ENCODE assay signal across 26 cellular contexts in genomic region chrX:81316163-81316562, GRCh38.
DNase-seq lines count a peak whose midpoint lies in the region; ATAC-seq and TF ChIP-seq lines count a peak whose summit lies in the region.
"Had no signal": no experiment of that assay in that cellular context is flagged by ENCODE, and none has a peak within 500 bp of the region (broad histone marks: within the 10 kb centered on the region; RNA-seq: fewer than 3 reads in every experiment).

No MANE protein-coding gene starts in this region.

- peak; percentile 23 for DNase-seq in GM23248
- DNase-seq in RWPE2 (ENCODE audit: low spot score) = no peak
- peak; percentile 68 for DNase-seq in choroid plexus epithelial cell (ENCODE audit: low read depth)
- DNase-seq in progenitor cell of endocrine pancreas (ENCODE audit: low spot score, unreplicated experiment) = no peak
- DNase-seq in AML-193 (lab: John Stamatoyannopoulos, UW) = no peak
- no peak for DNase-seq in mucosa of descending colon
- DNase-seq: activated CD4-positive, alpha-beta T cell treated with anti-CD3 and anti-CD28 coated beads for 4 hours; activated CD8-positive, alpha-beta memory T cell treated with anti-CD3 and anti-CD28 coated beads for 24 hours; activated T-cell treated with anti-CD3 and anti-CD28 coated beads, Interleukin-2, amount 50 U/mL, for 4 hours; amniotic stem cell; HCEC 1CT; left lung; naive thymus-derived CD8-positive, alpha-beta T cell; NCI-H1694; NCI-H526; SK-N-SH; spleen; stimulated activated CD4-positive, alpha-beta T cell treated with anti-CD3 and anti-CD28 coated beads, Interleukin-2, amount 100 ng/mL, for 48 hours; T-helper 2 cell had no signal

- intact Hi-C loops in mucosa of descending colon (cut with DNase I, micrococcal nuclease) = no loop called here

- H3K27me3 ChIP-seq in GM23248 (replicated peaks; ENCODE audit: insufficient read depth) (no peaks in the 10 kb centered on the region), RWPE2 (ENCODE audit: insufficient read depth, poor library complexity, severe bottlenecking) (no peaks in the 10 kb centered on the region)
- H3K27me3 ChIP-seq: hepatocyte, left lung, spleen had no signal

- ATAC-seq in RWPE2 (ENCODE audit: low read depth) (peak; percentile 69), mucosa of descending colon (no peak)
- ATAC-seq in stimulated activated memory B cell treated with anti-CD40 and anti-IgM and Interleukin-4, amounts not matched to agents 10 μg/mL and 1 μg/mL and 100 μg/mL, for 72 hours = no peak
- ATAC-seq: activated T-cell treated with anti-CD3 and anti-CD28 coated beads, Interleukin-2, amount 50 U/mL, for 4 hours; left lung; naive thymus-derived CD8-positive, alpha-beta T cell; stimulated activated effector memory CD8-positive, alpha-beta T cell treated with anti-CD3 and anti-CD28 coated beads, Interleukin-12 subunit alpha, Interleukin-12 subunit beta, amount 100 ng/mL, for 72 hours had no signal

- H3K27ac ChIP-seq in GM23248 (no peak overlapping the region), RWPE2 (ENCODE audit: poor library complexity, severe bottlenecking) (no peak overlapping the region)
- H3K27ac ChIP-seq: C4-2B, epithelial cell of prostate, hepatocyte, left lung, spleen had no signal

- no peaks in the 10 kb centered on the region for H3K9me2 ChIP-seq in GM23248 (ENCODE audit: insufficient read depth)
- H3K9me2 ChIP-seq: SK-N-SH had no signal

- no peaks in the 10 kb centered on the region for H3K79me2 ChIP-seq in GM23248 (ENCODE audit: insufficient read depth)
- H3K79me2 ChIP-seq: hepatocyte had no signal

- H3K4me3 Mint-ChIP-seq in progenitor cell of endocrine pancreas (ENCODE audit: low read depth) = no peak overlapping the region
- H3K4me3 Mint-ChIP-seq in stimulated activated memory B cell treated with anti-CD40 and anti-IgM and Interleukin-4, amounts not matched to agents 10 μg/mL and 1 μg/mL and 100 μg/mL, for 72 hours = no peak overlapping the region
- H3K4me3 Mint-ChIP-seq: activated T-cell treated with anti-CD3 and anti-CD28 coated beads, Interleukin-2, amount 50 U/mL, for 4 hours; central memory CD8-positive, alpha-beta T cell; naive thymus-derived CD8-positive, alpha-beta T cell; stimulated activated effector memory CD8-positive, alpha-beta T cell treated with anti-CD3 and anti-CD28 coated beads, Interleukin-12 subunit alpha, Interleukin-12 subunit beta, amount 100 ng/mL, for 72 hours had no signal

- H3K27me3 Mint-ChIP-seq in progenitor cell of endocrine pancreas = no peaks in the 10 kb centered on the region
- no peaks in the 10 kb centered on the region for H3K27me3 Mint-ChIP-seq in stimulated activated memory B cell treated with anti-CD40 and anti-IgM and Interleukin-4, amounts not matched to agents 10 μg/mL and 1 μg/mL and 100 μg/mL, for 72 hours
- H3K27me3 Mint-ChIP-seq: central memory CD8-positive, alpha-beta T cell; IgD-negative memory B cell; naive thymus-derived CD8-positive, alpha-beta T cell had no signal

- H3K27ac Mint-ChIP-seq in progenitor cell of endocrine pancreas = peak overlapping the region; percentile 1
- H3K27ac Mint-ChIP-seq in stimulated activated memory B cell treated with anti-CD40 and anti-IgM and Interleukin-4, amounts not matched to agents 10 μg/mL and 1 μg/mL and 100 μg/mL, for 72 hours = no peak overlapping the region
- H3K27ac Mint-ChIP-seq: IgD-negative memory B cell; naive thymus-derived CD8-positive, alpha-beta T cell had no signal

- H3K9ac ChIP-seq in GM23248 = no peak overlapping the region
- H3K9ac ChIP-seq: SK-N-SH had no signal

- peaks cover 56% of the 10 kb centered on the region for H3K9me3 Mint-ChIP-seq in progenitor cell of endocrine pancreas (ENCODE audit: low read depth)
- peaks cover 2% of the 10 kb centered on the region for H3K9me3 Mint-ChIP-seq in stimulated activated memory B cell treated with anti-CD40 and anti-IgM and Interleukin-4, amounts not matched to agents 10 μg/mL and 1 μg/mL and 100 μg/mL, for 72 hours
- H3K9me3 Mint-ChIP-seq: central memory CD8-positive, alpha-beta T cell had no signal

- no peaks in the 10 kb centered on the region; the same call in 1 of the 2 replicates for H3K4me1 ChIP-seq in GM23248 (ENCODE audit: insufficient read depth)
- H3K4me1 ChIP-seq in RWPE2 (ENCODE audit: insufficient read depth, poor library complexity, severe bottlenecking) = no peaks in the 10 kb centered on the region
- no peaks in the 10 kb centered on the region for H3K4me1 ChIP-seq in mucosa of descending colon (ENCODE audit: low read depth)
- H3K4me1 ChIP-seq: left lung, spleen had no signal

- H3K4me1 Mint-ChIP-seq in progenitor cell of endocrine pancreas (ENCODE audit: low read depth) = no peaks in the 10 kb centered on the region
- H3K4me1 Mint-ChIP-seq in stimulated activated memory B cell treated with anti-CD40 and anti-IgM and Interleukin-4, amounts not matched to agents 10 μg/mL and 1 μg/mL and 100 μg/mL, for 72 hours = peaks cover 7% of the 10 kb centered on the region

- peaks cover 24% of the 10 kb centered on the region for H3K36me3 Mint-ChIP-seq in progenitor cell of endocrine pancreas (ENCODE audit: insufficient read depth)
- H3K36me3 Mint-ChIP-seq in stimulated activated memory B cell treated with anti-CD40 and anti-IgM and Interleukin-4, amounts not matched to agents 10 μg/mL and 1 μg/mL and 100 μg/mL, for 72 hours = peaks cover 57% of the 10 kb centered on the region
- H3K36me3 Mint-ChIP-seq: IgD-negative memory B cell; stimulated activated effector memory CD8-positive, alpha-beta T cell treated with anti-CD3 and anti-CD28 coated beads, Interleukin-12 subunit alpha, Interleukin-12 subunit beta, amount 100 ng/mL, for 72 hours had no signal

- H3K36me3 ChIP-seq in GM23248 (ENCODE audit: low read depth) (no peaks in the 10 kb centered on the region), RWPE2 (ENCODE audit: low read depth) (no peaks in the 10 kb centered on the region), mucosa of descending colon (ENCODE audit: low read depth) (no peaks in the 10 kb centered on the region)
- H3K36me3 ChIP-seq: left lung had no signal

- H3K4me2 ChIP-seq in GM23248 (ENCODE audit: unreplicated experiment) = no peak overlapping the region
- H3K4me2 ChIP-seq: hepatocyte, SK-N-SH had no signal

- H2AFZ ChIP-seq in GM23248 = no peak overlapping the region
- H2AFZ ChIP-seq: hepatocyte had no signal

- H3K9me3 ChIP-seq in GM23248 (ENCODE audit: low read depth) (no peaks in the 10 kb centered on the region), RWPE2 (ENCODE audit: severe bottlenecking) (no peaks in the 10 kb centered on the region), mucosa of descending colon (no peaks in the 10 kb centered on the region)
- H3K9me3 ChIP-seq: left lung, SK-N-SH had no signal

- H3K4me3 ChIP-seq in GM23248 = no peak overlapping the region
- H3K4me3 ChIP-seq in RWPE2 (ENCODE audit: severe bottlenecking) = no peak overlapping the region
- H3K4me3 ChIP-seq in choroid plexus epithelial cell (ENCODE audit: low read depth, low read length) = no peak overlapping the region
- no peak overlapping the region for H3K4me3 ChIP-seq in mucosa of descending colon
- H3K4me3 ChIP-seq: hepatocyte, left lung, spleen had no signal

- TF ChIP-seq CTCF in RWPE2 (IDR thresholded peaks at IDR 0.05; ENCODE audit: poor library complexity, severe bottlenecking) = no peak
- TF ChIP-seq CTCF in choroid plexus epithelial cell (conservative IDR thresholded peaks at IDR 0.05; ENCODE audit: low read depth, low read length) = no peak
- no peak for TF ChIP-seq CTCF in progenitor cell of endocrine pancreas (IDR thresholded peaks at IDR 0.05; ENCODE audit: unreplicated experiment)
- TF ChIP-seq CTCF in mucosa of descending colon (IDR thresholded peaks at IDR 0.05) = no peak

- no peaks in the 10 kb centered on the region for H3F3A ChIP-seq in GM23248 (ENCODE audit: insufficient read depth)

- in situ Hi-C loops in GM23248 (cut with MboI) = no loop called here

- H4K20me1 ChIP-seq in GM23248 (ENCODE audit: insufficient read depth) = no peaks in the 10 kb centered on the region

- 78 to 90% methylated on average over 5 of the region's 5 CpGs for WGBS in GM23248 (ENCODE audit: low coverage in 1 of 2, low lambda C conversion rate in 2 of 2, missing lambda C conversion rate in 2 of 2), 2 experiments

Comparison
In these comparisons a context has a peak if more than half of its experiments do, and no peak if none do; other contexts are left out.
1. DNase-seq: peak in GM23248 (single experiment) and choroid plexus epithelial cell (single experiment); none in RWPE2 (single experiment), progenitor cell of endocrine pancreas (single experiment), AML-193 (0 of 2) and mucosa of descending colon (0 of 3).